Comparison of ENCODE assay signal across 15 cellular contexts in the genomic region with DNA sequence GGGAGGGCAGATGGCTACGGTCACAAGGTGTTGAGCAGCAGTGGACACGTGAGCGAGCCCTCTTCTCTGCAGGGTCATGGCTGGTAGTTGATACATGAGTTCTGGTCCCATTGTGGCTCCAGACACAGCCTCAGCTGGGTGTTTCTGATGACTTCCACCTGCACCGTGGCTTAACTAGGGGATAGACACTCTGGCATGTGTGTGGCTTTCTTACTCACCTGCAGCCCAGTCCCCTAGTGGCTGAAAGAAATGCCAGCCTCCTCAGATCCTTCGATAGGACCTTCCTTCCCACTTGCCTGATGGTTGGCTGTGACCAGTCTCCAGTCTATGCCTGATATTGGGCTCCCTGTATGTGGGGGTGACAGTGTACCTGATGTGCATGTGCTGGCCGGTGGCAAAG. TPM values are rescaled to one million over a fixed set of nuclear protein-coding genes. Genes with fewer than 3 reads are reported as not detected.
DNase-seq lines count a peak whose midpoint lies in the region; ATAC-seq and TF ChIP-seq lines count a peak whose summit lies in the region.
"Had no signal": no experiment of that assay in that cellular context is flagged by ENCODE, and none has a peak within 500 bp of the region (broad histone marks: within the 10 kb centered on the region; RNA-seq: fewer than 3 reads in every experiment).

No MANE protein-coding gene starts in this region.

- CTCF ChIA-PET in AG04450 (lab: Charles Lee) = no interaction called here
- CTCF ChIA-PET in HCT116 (lab: Charles Lee) = no interaction called here
- CTCF ChIA-PET in WTC11 (lab: Charles Lee) = interaction anchor here (1.0 to 1.6 kb wide), 4 partner anchors 9 to 59 kb away, joined by 3 to 6 read pairs (median 4); no protein-coding TSS in a partner anchor

- no peak for TF ChIP-seq POLR2A in HCT116 (IDR thresholded peaks at IDR 0.05; ENCODE audit: borderline replicate concordance, extremely low read depth, insufficient read depth, insufficient read length)
- TF ChIP-seq POLR2A in right lobe of liver (IDR thresholded peaks at IDR 0.05) = no peak

- H3K36me3 Mint-ChIP-seq in WTC11 = no peaks in the 10 kb centered on the region
- H3K36me3 Mint-ChIP-seq in glutamatergic neuron (ENCODE audit: unreplicated experiment) = no peaks in the 10 kb centered on the region
- H3K36me3 Mint-ChIP-seq: activated naive CD8-positive, alpha-beta T cell had no signal

- H3K79me2 ChIP-seq in HCT116 (ENCODE audit: insufficient read depth, low read length) = no peaks in the 10 kb centered on the region

- WGBS in right lobe of liver (ENCODE audit: insufficient coverage, low coverage, low lambda C conversion rate, missing lambda C conversion rate) = no CpG with 5 or more reads among the region's 6 CpGs

- DNase-seq in AG04450 (ENCODE audit: low read depth, low spot score) (no peak), HCT116 (ENCODE audit: low read depth, low spot score) (no peak), WTC11 (ENCODE audit: low spot score) (peak; percentile 34), right lobe of liver (peak in 2 of 3 donors; percentile 12 to 15), glutamatergic neuron (no peak), NCI-H2081 (lab: John Stamatoyannopoulos, UW) (no peak), GDM1 (lab: John Stamatoyannopoulos, UW) (no peak)
- no peak for DNase-seq in stimulated activated CD4-positive, alpha-beta T cell treated with anti-CD3 and anti-CD28 coated beads, Interleukin-4, amount 100 ng/mL, for 4 hours
- DNase-seq: activated CD4-positive, CD25-positive, alpha-beta regulatory T cell; activated CD8-positive, alpha-beta memory T cell treated with anti-CD3 and anti-CD28 coated beads, Interleukin-2, amount 50 U/mL, for 4 hours; DMS79 treated with DMSO at 0.1 percent for 48 hours; GM23248; stimulated activated CD4-positive, alpha-beta T cell treated with anti-CD3 and anti-CD28 coated beads, Interleukin-1b, Interleukin-23, amount 100 ng/mL, for 48 hours; transverse colon had no signal

- no peak overlapping the region for H3K4me2 ChIP-seq in HCT116 (ENCODE audit: low read length)

- H2AFZ ChIP-seq in HCT116 (ENCODE audit: low read depth, low read length, poor library complexity, severe bottlenecking) = no peak overlapping the region
- H2AFZ ChIP-seq: GM23248 had no signal

- no peaks in the 10 kb centered on the region for H4K20me1 ChIP-seq in HCT116 (ENCODE audit: insufficient read depth)

- intact Hi-C loops in HCT116 (cut with micrococcal nuclease) (loop anchor here (5.0 kb wide), 1 partner anchor 38 kb away; no protein-coding TSS in a partner anchor), right lobe of liver (cut with DNase I) (loop anchor here in 1 of 2 donors (5.0 kb wide), 1 partner anchor 118 kb away; no protein-coding TSS in a partner anchor)

- RAD21 ChIA-PET in HCT116 (lab: Charles Lee; ENCODE audit: low non-redundant PET in 1 of 2, low total read pairs in 2 of 2, uncharacterized antibody in 2 of 2, unreplicated experiment in 2 of 2) = no interaction called here

- no peaks in the 10 kb centered on the region for H3K4me1 ChIP-seq in HCT116 (ENCODE audit: control insufficient read depth in 1 of 2, insufficient read depth in 2 of 2, low read length in 2 of 2)
- no peaks in the 10 kb centered on the region for H3K4me1 ChIP-seq in right lobe of liver

- peak; percentile 27; the same call in 1 of the 2 replicates for TF ChIP-seq RAD21 in HCT116 (IDR thresholded peaks at IDR 0.05; ENCODE audit: low read depth)

- H3K27me3 ChIP-seq in AG04450 (ENCODE audit: control insufficient read depth, insufficient read depth, low read length) (peaks cover 37% of the 10 kb centered on the region), HCT116 (ENCODE audit: insufficient read depth, low read length) (peaks cover 8% of the 10 kb centered on the region; the same call in 1 of the 2 replicates), right lobe of liver (peaks cover 0 to 11% of the 10 kb centered on the region in 2 donors)

- H3K9me3 ChIP-seq in AG04450 (ENCODE audit: control insufficient read depth, insufficient read depth, low read length) = peaks cover 12% of the 10 kb centered on the region; the same call in 1 of the 2 replicates
- H3K9me3 ChIP-seq in HCT116 (ENCODE audit: control insufficient read depth in 1 of 2, insufficient read depth in 1 of 2, low read depth in 1 of 2, low read length in 2 of 2) = no peaks in the 10 kb centered on the region
- no peaks in the 10 kb centered on the region for H3K9me3 ChIP-seq in right lobe of liver
- H3K9me3 ChIP-seq: transverse colon had no signal

- ATAC-seq in HCT116 (peak; percentile 71), WTC11 (peak; percentile 8; the same call in 1 of the 2 replicates), right lobe of liver (no peak)

- no peak overlapping the region for H3K4me3 Mint-ChIP-seq in WTC11
- no peak overlapping the region for H3K4me3 Mint-ChIP-seq in glutamatergic neuron (ENCODE audit: unreplicated experiment)
- H3K4me3 Mint-ChIP-seq: activated naive CD8-positive, alpha-beta T cell had no signal

- peak; percentile 10; the same call in 1 of the 2 replicates for TF ChIP-seq CTCF in AG04450 (IDR thresholded peaks at IDR 0.05; ENCODE audit: low read depth, low read length)
- TF ChIP-seq CTCF in HCT116 (IDR thresholded peaks at IDR 0.05 in 2 of 3, conservative IDR thresholded peaks at IDR 0.05 in 1 of 3; ENCODE audit: borderline replicate concordance in 1 of 3, insufficient read depth in 1 of 3, low read depth in 2 of 3, low read length in 2 of 3) = peak in 2 of 3 experiments; percentile 53 to 66; a peak in 4 of 6 replicates
- no peak for TF ChIP-seq CTCF in WTC11 (IDR thresholded peaks at IDR 0.05)
- TF ChIP-seq CTCF in right lobe of liver (IDR thresholded peaks at IDR 0.05) = no peak
- TF ChIP-seq CTCF in glutamatergic neuron (IDR thresholded peaks at IDR 0.05; ENCODE audit: partially characterized antibody, unreplicated experiment) = no peak

- peaks cover 18% of the 10 kb centered on the region for H3K4me1 Mint-ChIP-seq in WTC11
- peaks cover 12% of the 10 kb centered on the region for H3K4me1 Mint-ChIP-seq in glutamatergic neuron (ENCODE audit: low read depth, unreplicated experiment)

- H3K4me3 ChIP-seq in AG04450 (ENCODE audit: low read depth, low read length) (no peak overlapping the region), HCT116 (replicated peaks in 1 of 2; ENCODE audit: low read depth in 1 of 2, low read length in 2 of 2) (no peak overlapping the region), right lobe of liver (no peak overlapping the region)
- H3K4me3 ChIP-seq: GM23248, transverse colon had no signal

- H3K9me2 ChIP-seq in HCT116 (ENCODE audit: insufficient read depth) = no peaks in the 10 kb centered on the region

- no peaks in the 10 kb centered on the region for H3K36me3 ChIP-seq in HCT116 (ENCODE audit: control insufficient read depth in 1 of 2, insufficient read depth in 2 of 2, low read length in 2 of 2)
- no peaks in the 10 kb centered on the region for H3K36me3 ChIP-seq in right lobe of liver
- H3K36me3 ChIP-seq: transverse colon had no signal

- BruUV-seq in HCT116 (replicated peaks; lab: Mats Ljungman, UMichigan) = no TSS peak

- no peak overlapping the region for H3K27ac ChIP-seq in AG04450 (ENCODE audit: low read depth, low read length)
- H3K27ac ChIP-seq in HCT116 (ENCODE audit: low read depth, low read length) = no peak overlapping the region
- no peak overlapping the region for H3K27ac ChIP-seq in right lobe of liver
- H3K27ac ChIP-seq: GM23248, transverse colon had no signal

- H3K9me3 Mint-ChIP-seq in WTC11 (no peaks in the 10 kb centered on the region), glutamatergic neuron (ENCODE audit: unreplicated experiment) (no peaks in the 10 kb centered on the region)

- no peak overlapping the region for H3K9ac ChIP-seq in HCT116 (ENCODE audit: low read length)
- H3K9ac ChIP-seq: GM23248 had no signal

- no peak overlapping the region for H3K27ac Mint-ChIP-seq in WTC11
- H3K27ac Mint-ChIP-seq in glutamatergic neuron (ENCODE audit: unreplicated experiment) = no peak overlapping the region
- H3K27ac Mint-ChIP-seq: activated naive CD8-positive, alpha-beta T cell had no signal

- H3K27me3 Mint-ChIP-seq in WTC11 (ENCODE audit: low read depth) (peaks cover 34% of the 10 kb centered on the region), glutamatergic neuron (ENCODE audit: unreplicated experiment) (peaks cover 12% of the 10 kb centered on the region)

- POLR2A ChIA-PET in AG04450 (lab: Yijun Ruan, JAX) (no interaction called here), HCT116 (lab: Charles Lee) (no interaction called here), WTC11 (lab: Charles Lee) (no interaction called here)

TF ChIP-seq in HCT116, 20 proteins besides CTCF, POLR2A, EP300 and RAD21 (continues in another document):
- TF ChIP-seq SRF (IDR thresholded peaks at IDR 0.05; ENCODE audit: low read depth) (no peak), EGR1 (IDR thresholded peaks at IDR 0.05; ENCODE audit: low read depth) (no peak), ZNF274 (IDR thresholded peaks at IDR 0.05; ENCODE audit: low read depth, low read length) (no peak), SIN3A (IDR thresholded peaks at IDR 0.05; ENCODE audit: low read depth) (no peak), YY1 (IDR thresholded peaks at IDR 0.05; ENCODE audit: extremely low read depth, insufficient replicate concordance, low read depth, low read length) (no peak)

TF ChIP-seq in WTC11, 78 proteins besides CTCF, POLR2A, EP300 and RAD21 (continues in another document):
- TF ChIP-seq ZNF396 (CRISPR knock-in tag; IDR thresholded peaks at IDR 0.05; ENCODE audit: borderline replicate concordance) = no peak
- TF ChIP-seq GTF2I (CRISPR knock-in tag; conservative IDR thresholded peaks at IDR 0.05) = no peak
- TF ChIP-seq NR2C2 (CRISPR knock-in tag; IDR thresholded peaks at IDR 0.05) = no peak
- TF ChIP-seq ZNF263 (CRISPR knock-in tag; IDR thresholded peaks at IDR 0.05; ENCODE audit: low read depth) = no peak
- no peak for TF ChIP-seq ZNF121 (CRISPR knock-in tag; IDR thresholded peaks at IDR 0.05)
- no peak for TF ChIP-seq NR3C1 (CRISPR knock-in tag; conservative IDR thresholded peaks at IDR 0.05; ENCODE audit: low read depth)
- TF ChIP-seq RORB (CRISPR knock-in tag; IDR thresholded peaks at IDR 0.05) = no peak
- TF ChIP-seq GABPB1 (CRISPR knock-in tag; IDR thresholded peaks at IDR 0.05) = no peak
- no peak for TF ChIP-seq NFE2L1 (CRISPR knock-in tag; IDR thresholded peaks at IDR 0.05)

RNA-seq across cellular contexts. Expression of gene GPR78, which starts 5.0 kb away (rescaled TPM):
- polyA plus RNA-seq in AG04450 (2011; rRNA removed) = 0.07 and 0.14 TPM in 2 replicates
- polyA minus RNA-seq in AG04450 (2011; rRNA and poly(A)+ RNA removed) = 0.28 and 0.30 TPM in 2 replicates
- total RNA-seq in HCT116 (2021; ENCODE audit: unreplicated experiment) (not detected), WTC11 (2021) (2.3 to 5.7 TPM (median 2.7 TPM) in 3 replicates), right lobe of liver (not detected), glutamatergic neuron (ENCODE audit: unreplicated experiment) (0.17 TPM)
- polyA plus RNA-seq in HCT116 (2012) = 0.04 and 0.05 TPM in 2 replicates
- total RNA-seq: GM23248 had no signal

RNA-seq across cellular contexts. Expression of gene CPZ, which starts 7.4 kb away (rescaled TPM):
- 6.4 and 8.3 TPM in 2 replicates for polyA plus RNA-seq in AG04450 (2011; rRNA removed)
- polyA minus RNA-seq in AG04450 (2011; rRNA and poly(A)+ RNA removed) = 1.6 and 1.9 TPM in 2 replicates
- total RNA-seq in HCT116 (2021; ENCODE audit: unreplicated experiment) = not detected
- 0.14 and 0.19 TPM in 2 replicates for polyA plus RNA-seq in HCT116 (2012)
- 22.7 to 26.9 TPM (median 22.8 TPM) in 3 replicates for total RNA-seq in WTC11 (2021)
- total RNA-seq in right lobe of liver = under 1 TPM in 5 of 6 experiments, not detected in 1; 0.24 to 0.80 (median 0.74) TPM
- 0.27 TPM for total RNA-seq in glutamatergic neuron (ENCODE audit: unreplicated experiment)

Comparison
In these comparisons a context has a peak if more than half of its experiments do, and no peak if none do; other contexts are left out.
1. DNase-seq: peak in WTC11 (single experiment) and right lobe of liver (2 of 3); none in AG04450 (single experiment), HCT116 (single experiment), glutamatergic neuron (single experiment), stimulated activated CD4-positive, alpha-beta T cell treated with anti-CD3 and anti-CD28 coated beads, Interleukin-4, amount 100 ng/mL, for 4 hours (0 of 2), NCI-H2081 (0 of 2) and GDM1 (single experiment).
2. CTCF ChIP-seq: peak in AG04450 (single experiment) and HCT116 (2 of 3); none in WTC11 (single experiment), right lobe of liver (0 of 4) and glutamatergic neuron (single experiment).
3. ATAC-seq: peak in HCT116 (single experiment) and WTC11 (single experiment); none in right lobe of liver (0 of 4).
4. RNA of gene CPZ, which starts 7.4 kb away (total RNA-seq): 22.7 to 26.9 TPM in WTC11; 0.24 to 0.80 TPM in right lobe of liver, 0.27 TPM in glutamatergic neuron (single experiment) and not detected in HCT116 (single experiment); every median in the first group is over 10 times any median in the second.